ENCODE assay signal across 8 cellular contexts in the genomic region with DNA sequence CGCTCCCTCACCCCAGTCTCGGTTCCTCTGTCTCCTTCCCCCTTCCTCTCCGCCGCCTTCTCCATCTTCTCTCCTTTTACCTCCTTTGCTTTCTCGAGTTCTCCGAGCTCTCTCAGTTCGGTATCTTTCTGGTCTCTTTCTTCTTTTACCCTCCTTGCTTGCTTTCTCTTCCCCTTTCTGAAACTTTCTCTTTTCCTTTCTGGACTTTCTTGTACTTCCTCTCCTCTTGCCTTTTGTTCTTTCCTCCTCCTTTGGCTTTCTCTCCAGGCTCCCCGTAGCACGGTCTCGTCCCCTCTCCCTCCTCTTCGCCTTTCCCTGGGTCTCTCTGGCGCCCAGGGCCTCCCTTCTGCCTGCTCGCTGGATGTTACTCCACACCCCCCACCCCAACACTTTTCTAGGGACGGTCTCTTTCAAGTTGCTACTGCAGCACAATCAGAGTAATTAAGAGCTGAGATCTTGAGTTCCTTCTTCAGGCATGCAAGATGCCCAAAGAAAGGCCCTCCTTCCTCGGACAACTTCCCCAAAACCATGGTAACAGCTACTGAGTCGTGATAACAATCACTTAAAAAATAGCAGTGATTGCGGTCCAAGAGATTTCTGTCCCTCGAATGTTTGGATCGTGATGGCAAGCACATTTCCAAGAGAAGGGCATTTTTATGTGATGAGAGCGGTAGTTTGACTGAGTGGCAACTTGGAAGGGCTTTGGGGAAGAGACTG. TPM values are rescaled to one million over a fixed set of nuclear protein-coding genes. Genes with fewer than 3 reads are reported as not detected.
DNase-seq lines count a peak whose midpoint lies in the region; ATAC-seq lines count a peak whose summit lies in the region.

No MANE protein-coding gene starts in this region.

- peak overlapping the region in 2 of 3 donors; percentile 52 for H3K4me3 Mint-ChIP-seq in T-cell
- H3K4me3 Mint-ChIP-seq in stimulated activated memory B cell treated with anti-CD40 and anti-IgM and Interleukin-4, amounts not matched to agents 10 μg/mL and 1 μg/mL and 100 μg/mL, for 72 hours, result peak overlapping the region; percentile 77

- POLR2A ChIA-PET in T-cell (lab: Charles Lee), result no interaction called here

- H3K79me2 ChIP-seq in GM23248 (ENCODE audit: insufficient read depth), result no peaks in the 10 kb centered on the region

- H3K9ac ChIP-seq in GM23248, result no peak overlapping the region

- H3K36me3 ChIP-seq in GM23248 (ENCODE audit: low read depth), result no peaks in the 10 kb centered on the region

- H3K4me1 ChIP-seq in GM23248 (ENCODE audit: insufficient read depth), result no peaks in the 10 kb centered on the region; the same call in 1 of the 2 replicates

- WGBS in GM23248 (ENCODE audit: low coverage in 1 of 2, low lambda C conversion rate in 2 of 2, missing lambda C conversion rate in 2 of 2), 2 experiments, result 15 to 16% methylated on average over 18 to 20 of the region's 20 CpGs

- no peaks in the 10 kb centered on the region for H3K9me2 ChIP-seq in GM23248 (ENCODE audit: insufficient read depth)

- CTCF ChIA-PET in T-cell (lab: Charles Lee), result no interaction called here

- no peak overlapping the region for H3K27ac ChIP-seq in GM23248

- peaks cover 57% of the 10 kb centered on the region for H3K27me3 ChIP-seq in GM23248 (replicated peaks; ENCODE audit: insufficient read depth)

- no peaks in the 10 kb centered on the region for H3K9me3 ChIP-seq in GM23248 (ENCODE audit: low read depth)

- H3K4me1 Mint-ChIP-seq in T-cell, result peaks cover 8 to 20% (median 15%) of the 10 kb centered on the region in 3 donors
- peaks cover 40% of the 10 kb centered on the region for H3K4me1 Mint-ChIP-seq in stimulated activated memory B cell treated with anti-CD40 and anti-IgM and Interleukin-4, amounts not matched to agents 10 μg/mL and 1 μg/mL and 100 μg/mL, for 72 hours

- H3K36me3 Mint-ChIP-seq in T-cell, result no peaks in the 10 kb centered on the region
- H3K36me3 Mint-ChIP-seq in stimulated activated memory B cell treated with anti-CD40 and anti-IgM and Interleukin-4, amounts not matched to agents 10 μg/mL and 1 μg/mL and 100 μg/mL, for 72 hours, result no peaks in the 10 kb centered on the region

- peak overlapping the region; percentile 69 for H3K4me3 ChIP-seq in GM23248

- H3K9me3 Mint-ChIP-seq in T-cell, result peaks cover 0 to 5% (median 0%) of the 10 kb centered on the region in 3 donors
- H3K9me3 Mint-ChIP-seq in stimulated activated memory B cell treated with anti-CD40 and anti-IgM and Interleukin-4, amounts not matched to agents 10 μg/mL and 1 μg/mL and 100 μg/mL, for 72 hours, result no peaks in the 10 kb centered on the region

- H3K27me3 Mint-ChIP-seq in T-cell, result peaks cover 47 to 63% of the 10 kb centered on the region in 2 donors
- peaks cover 23% of the 10 kb centered on the region for H3K27me3 Mint-ChIP-seq in stimulated activated memory B cell treated with anti-CD40 and anti-IgM and Interleukin-4, amounts not matched to agents 10 μg/mL and 1 μg/mL and 100 μg/mL, for 72 hours

- peak overlapping the region in 1 of 2 donors; percentile 57 for H3K27ac Mint-ChIP-seq in T-cell
- H3K27ac Mint-ChIP-seq in stimulated activated memory B cell treated with anti-CD40 and anti-IgM and Interleukin-4, amounts not matched to agents 10 μg/mL and 1 μg/mL and 100 μg/mL, for 72 hours, result peak overlapping the region; percentile 52

- no peaks in the 10 kb centered on the region for H3F3A ChIP-seq in GM23248 (ENCODE audit: insufficient read depth)

- in situ Hi-C loops in GM23248 (cut with MboI), result no loop called here

- H4K20me1 ChIP-seq in GM23248 (ENCODE audit: insufficient read depth), result no peaks in the 10 kb centered on the region

- H3K4me2 ChIP-seq in GM23248 (ENCODE audit: unreplicated experiment), result peak overlapping the region; percentile 86

- peak; percentile 28 for DNase-seq in GM23248
- DNase-seq in T-cell, result no peak
- DNase-seq in hepatic stellate cell (ENCODE audit: low spot score), result peak; percentile 20
- DNase-seq in NCI-H748 (lab: John Stamatoyannopoulos, UW; ENCODE audit: unreplicated experiment), result no peak
- no peak for DNase-seq in activated CD8-positive, alpha-beta memory T cell treated with anti-CD3 and anti-CD28 coated beads, Interleukin-2, amount 50 U/mL, for 4 hours
- DNase-seq in activated effector memory CD4-positive, alpha-beta T cell treated with anti-CD3 and anti-CD28 coated beads, Interleukin-2, amount 50 U/mL, for 16 hours, result no peak
- DNase-seq in glomerular visceral epithelial cell (ENCODE audit: extremely low spot score), result no peak

- ATAC-seq in T-cell (replicated peaks in 1 of 4), result no peak
- no peak for ATAC-seq in stimulated activated memory B cell treated with anti-CD40 and anti-IgM and Interleukin-4, amounts not matched to agents 10 μg/mL and 1 μg/mL and 100 μg/mL, for 72 hours

- peak overlapping the region; percentile 38 for H2AFZ ChIP-seq in GM23248

RNA-seq across cellular contexts. Expression of gene TENM4, which starts 0.5 kb away (rescaled TPM):
- 0.11 and 0.25 TPM in 2 replicates for total RNA-seq in GM23248 (2014; rRNA removed; shearing (Covaris generic))
- 0.48 TPM in 2 replicates for polyA plus RNA-seq in GM23248 (2016; fragmentation: Nextera tagmentation; extraction: Ambion mirVana)
- total RNA-seq in T-cell, result under 1 TPM in 3 of 5 donors, not detected in 2; 0.03 to 0.35 (median 0.03) TPM

Comparison
In these comparisons a context has a peak if more than half of its experiments do, and no peak if none do; other contexts are left out.
1. DNase-seq: peak in GM23248 (single experiment) and hepatic stellate cell (single experiment); none in T-cell (0 of 34), NCI-H748 (single experiment), activated CD8-positive, alpha-beta memory T cell treated with anti-CD3 and anti-CD28 coated beads, Interleukin-2, amount 50 U/mL, for 4 hours (single experiment), activated effector memory CD4-positive, alpha-beta T cell treated with anti-CD3 and anti-CD28 coated beads, Interleukin-2, amount 50 U/mL, for 16 hours (single experiment) and glomerular visceral epithelial cell (single experiment).